ENCODE assay signal across 10 cellular contexts in genomic region chr6:56938634-56939294, GRCh38. TPM values are rescaled to one million over a fixed set of nuclear protein-coding genes. Genes with fewer than 3 reads are reported as not detected.
DNase-seq lines count a peak whose midpoint lies in the region; ATAC-seq lines count a peak whose summit lies in the region.
"Had no signal": no experiment of that assay in that cellular context is flagged by ENCODE, and none has a peak within 500 bp of the region (broad histone marks: within the 10 kb centered on the region; RNA-seq: fewer than 3 reads in every experiment).

No MANE protein-coding gene starts in this region.

- H3K36me3 Mint-ChIP-seq in activated naive CD8-positive, alpha-beta T cell treated with anti-CD3 and anti-CD28 coated beads, Interleukin-2, amount 50 U/mL, for 24 hours (ENCODE audit: low read depth) = no peaks in the 10 kb centered on the region
- H3K36me3 Mint-ChIP-seq in activated naive CD8-positive, alpha-beta T cell treated with anti-CD3 and anti-CD28 coated beads for 36 hours = no peaks in the 10 kb centered on the region

- peak; percentile 77 for ATAC-seq in activated naive CD8-positive, alpha-beta T cell treated with anti-CD3 and anti-CD28 coated beads, Interleukin-2, amount 50 U/mL, for 24 hours
- ATAC-seq in HG03565 (IDR thresholded peaks at IDR 0.05; ENCODE audit: unreplicated experiment) (no peak), GM19395 (IDR thresholded peaks at IDR 0.05; ENCODE audit: unreplicated experiment) (no peak), GM21786 (IDR thresholded peaks at IDR 0.05; ENCODE audit: unreplicated experiment) (no peak)

- peaks cover 17% of the 10 kb centered on the region for H3K9me3 Mint-ChIP-seq in activated naive CD8-positive, alpha-beta T cell treated with anti-CD3 and anti-CD28 coated beads, Interleukin-2, amount 50 U/mL, for 24 hours
- peaks cover 4% of the 10 kb centered on the region for H3K9me3 Mint-ChIP-seq in activated naive CD8-positive, alpha-beta T cell treated with anti-CD3 and anti-CD28 coated beads for 36 hours

- no peak overlapping the region for H3K4me3 Mint-ChIP-seq in activated naive CD8-positive, alpha-beta T cell treated with anti-CD3 and anti-CD28 coated beads, Interleukin-2, amount 50 U/mL, for 24 hours
- no peak overlapping the region for H3K4me3 Mint-ChIP-seq in activated naive CD8-positive, alpha-beta T cell treated with anti-CD3 and anti-CD28 coated beads for 36 hours

- H3K4me1 Mint-ChIP-seq in activated naive CD8-positive, alpha-beta T cell treated with anti-CD3 and anti-CD28 coated beads, Interleukin-2, amount 50 U/mL, for 24 hours = peaks cover 6% of the 10 kb centered on the region
- H3K4me1 Mint-ChIP-seq in activated naive CD8-positive, alpha-beta T cell treated with anti-CD3 and anti-CD28 coated beads for 36 hours = peaks cover 4% of the 10 kb centered on the region

- no peak overlapping the region for H3K27ac Mint-ChIP-seq in activated naive CD8-positive, alpha-beta T cell treated with anti-CD3 and anti-CD28 coated beads, Interleukin-2, amount 50 U/mL, for 24 hours
- no peak overlapping the region for H3K27ac Mint-ChIP-seq in activated naive CD8-positive, alpha-beta T cell treated with anti-CD3 and anti-CD28 coated beads for 36 hours

- peaks cover 12% of the 10 kb centered on the region for H3K27me3 Mint-ChIP-seq in activated naive CD8-positive, alpha-beta T cell treated with anti-CD3 and anti-CD28 coated beads, Interleukin-2, amount 50 U/mL, for 24 hours
- H3K27me3 Mint-ChIP-seq in activated naive CD8-positive, alpha-beta T cell treated with anti-CD3 and anti-CD28 coated beads for 36 hours = peaks cover 6% of the 10 kb centered on the region

- DNase-seq in activated naive CD8-positive, alpha-beta T cell treated with anti-CD3 and anti-CD28 coated beads, Interleukin-2, amount 50 U/mL, for 24 hours = no peak
- DNase-seq in activated naive CD8-positive, alpha-beta T cell treated with anti-CD3 and anti-CD28 coated beads for 36 hours = no peak
- DNase-seq in M059J (ENCODE audit: low read depth) = peak; percentile 100
- peak; percentile 36 for DNase-seq in epidermal melanocyte (ENCODE audit: insufficient read length, low spot score)
- peak; percentile 46 for DNase-seq in stimulated activated CD8-positive, alpha-beta memory T cell treated with anti-CD3 and anti-CD28 coated beads, Interleukin-4, amount 100 ng/mL, for 48 hours
- DNase-seq: DMS79 treated with DMSO at 0.1 percent for 48 hours had no signal

RNA-seq across cellular contexts. Expression of gene BEND6, which starts 16.1 kb away (rescaled TPM):
- total RNA-seq in activated naive CD8-positive, alpha-beta T cell treated with anti-CD3 and anti-CD28 coated beads for 36 hours = not detected
- 16.3 and 21.4 TPM in 2 replicates for total RNA-seq in M059J (2014; rRNA removed; shearing (Covaris generic))
- total RNA-seq: activated CD8-positive, alpha-beta memory T cell treated with anti-CD3 and anti-CD28 coated beads for 36 hours had no signal

Comparison
In these comparisons a context has a peak if more than half of its experiments do, and no peak if none do; other contexts are left out.
1. DNase-seq: peak in M059J (single experiment), epidermal melanocyte (single experiment) and stimulated activated CD8-positive, alpha-beta memory T cell treated with anti-CD3 and anti-CD28 coated beads, Interleukin-4, amount 100 ng/mL, for 48 hours (single experiment); none in activated naive CD8-positive, alpha-beta T cell treated with anti-CD3 and anti-CD28 coated beads, Interleukin-2, amount 50 U/mL, for 24 hours (single experiment) and activated naive CD8-positive, alpha-beta T cell treated with anti-CD3 and anti-CD28 coated beads for 36 hours (single experiment).
2. RNA of gene BEND6, which starts 16.1 kb away (total RNA-seq): 16.3 to 21.4 TPM in M059J; not detected in activated naive CD8-positive, alpha-beta T cell treated with anti-CD3 and anti-CD28 coated beads for 36 hours; every median in the first group is over 10 times any median in the second.